Comparison of ENCODE assay signal across 1 cellular context in genomic region chr17:75456417-75457046, GRCh38.
TF ChIP-seq lines count a peak whose summit lies in the region.

Gene TMEM94 (plus strand): TSS chr17:75456635. CDS start chr17:75471906, 15,271 bp downstream.

TF ChIP-seq in K562, 482 proteins besides CTCF, POLR2A, EP300 and RAD21 (continued from another document and continues in another):
- TF ChIP-seq ZNF277 (CRISPR knock-in tag; IDR thresholded peaks at IDR 0.05; ENCODE audit: borderline replicate concordance) (no peak), SMC3 (conservative IDR thresholded peaks at IDR 0.05; ENCODE audit: insufficient read depth, low read depth, low read length) (no peak), CBX8 (IDR thresholded peaks at IDR 0.05; ENCODE audit: borderline replicate concordance, extremely low read depth, low read depth, low read length, poor library complexity, severe bottlenecking) (no peak), RBM14 (IDR thresholded peaks at IDR 0.05; ENCODE audit: borderline replicate concordance, insufficient read depth, low read depth, low read length) (no peak), PYGO2 (tag; IDR thresholded peaks at IDR 0.05) (no peak), WHSC1 (IDR thresholded peaks at IDR 0.05; ENCODE audit: low read length) (no peak), PHF21A (IDR thresholded peaks at IDR 0.05; ENCODE audit: borderline replicate concordance, low read depth) (no peak), KLF1 (tag; IDR thresholded peaks at IDR 0.05) (peak; percentile 52; the same call in 1 of the 2 replicates), TAL1 (IDR thresholded peaks at IDR 0.05) (0 out of 2 replicates have a peak, but pooled peaks have one; percentile 3), NFIX (CRISPR knock-in tag; IDR thresholded peaks at IDR 0.05; ENCODE audit: low read depth) (no peak), NRF1 (conservative IDR thresholded peaks at IDR 0.05 in 1 of 2, IDR thresholded peaks at IDR 0.05 in 1 of 2) (no peak), ZBTB2 (IDR thresholded peaks at IDR 0.05) (no peak), SREBF1 (IDR thresholded peaks at IDR 0.05; ENCODE audit: borderline replicate concordance, low read depth, low read length) (no peak), ETS1 (conservative IDR thresholded peaks at IDR 0.05; ENCODE audit: control insufficient read depth, low read depth, low read length) (peak; percentile 82; the same call in 1 of the 2 replicates), ESRRA (IDR thresholded peaks at IDR 0.05; ENCODE audit: borderline replicate concordance, low read depth) (no peak), PBX2 (CRISPR knock-in tag; IDR thresholded peaks at IDR 0.05; ENCODE audit: low read depth) (no peak), PBX2 (tag; conservative IDR thresholded peaks at IDR 0.05; ENCODE audit: low read depth) (peak; percentile 68), SMARCA5 (IDR thresholded peaks at IDR 0.05) (no peak), ELF1 (tag; IDR thresholded peaks at IDR 0.05) (peak; percentile 100), HMGN3 (IDR thresholded peaks at IDR 0.05; ENCODE audit: borderline replicate concordance, extremely low read depth, insufficient read length, low read depth, low read length) (no peak), RB1 (IDR thresholded peaks at IDR 0.05; ENCODE audit: low read depth) (peak; percentile 51), MCM7 (IDR thresholded peaks at IDR 0.05) (no peak), CBFB (CRISPR knock-in tag; IDR thresholded peaks at IDR 0.05) (no peak), ZBTB26 (CRISPR knock-in tag; IDR thresholded peaks at IDR 0.05) (no peak), ZFP1 (CRISPR knock-in tag; IDR thresholded peaks at IDR 0.05) (no peak), XRCC3 (IDR thresholded peaks at IDR 0.05) (no peak), SIN3B (IDR thresholded peaks at IDR 0.05; ENCODE audit: low read depth) (peak; percentile 68), CCAR2 (IDR thresholded peaks at IDR 0.05; ENCODE audit: low read depth, low read length) (no peak), MYC (IDR thresholded peaks at IDR 0.05; ENCODE audit: low read depth, low read length) (peak; percentile 11; the same call in 1 of the 2 replicates), MYC (CRISPR knock-in tag; IDR thresholded peaks at IDR 0.05; ENCODE audit: borderline replicate concordance, low read depth) (no peak; the same call in 1 of the 2 replicates), MAX (CRISPR knock-in tag; IDR thresholded peaks at IDR 0.05) (no peak), ZBTB33 (CRISPR knock-in tag; IDR thresholded peaks at IDR 0.05) (0 out of 2 replicates have a peak, but pooled peaks have one; percentile 23), SMARCB1 (IDR thresholded peaks at IDR 0.05; ENCODE audit: insufficient read length, low read depth) (no peak), TSC22D4 (tag; IDR thresholded peaks at IDR 0.05) (no peak), ELF2 (CRISPR knock-in tag; IDR thresholded peaks at IDR 0.05) (peak; percentile 100), CSDE1 (IDR thresholded peaks at IDR 0.05) (no peak), CLOCK (CRISPR knock-in tag; IDR thresholded peaks at IDR 0.05; ENCODE audit: borderline replicate concordance) (no peak), ERF (CRISPR knock-in tag; IDR thresholded peaks at IDR 0.05) (no peak), ZBTB7A (IDR thresholded peaks at IDR 0.05; ENCODE audit: borderline replicate concordance, control insufficient read depth, low read depth, low read length) (peak; percentile 87; the same call in 1 of the 2 replicates), ZNF707 (CRISPR knock-in tag; conservative IDR thresholded peaks at IDR 0.05) (no peak), SAFB (IDR thresholded peaks at IDR 0.05; ENCODE audit: borderline replicate concordance, low read depth, low read length) (no peak), ZNF232 (CRISPR knock-in tag; IDR thresholded peaks at IDR 0.05) (no peak), ZNF511 (CRISPR knock-in tag; IDR thresholded peaks at IDR 0.05) (no peak; the same call in none of the 2 replicates), ID3 (CRISPR knock-in tag; IDR thresholded peaks at IDR 0.05) (no peak), ID3 (tag; IDR thresholded peaks at IDR 0.05) (peak; percentile 52; the same call in 1 of the 2 replicates), MECOM (CRISPR knock-in tag; IDR thresholded peaks at IDR 0.05) (no peak), MEF2A (IDR thresholded peaks at IDR 0.05; ENCODE audit: control insufficient read depth, low read depth, low read length) (no peak), SMAD2 (IDR thresholded peaks at IDR 0.05; ENCODE audit: low read depth, low read length) (no peak), NR4A1 (CRISPR knock-in tag; IDR thresholded peaks at IDR 0.05) (no peak), NR4A1 (tag; IDR thresholded peaks at IDR 0.05) (no peak), ZSCAN32 (CRISPR knock-in tag; IDR thresholded peaks at IDR 0.05) (no peak), ZNF41 (CRISPR knock-in tag; conservative IDR thresholded peaks at IDR 0.05) (no peak), PML (IDR thresholded peaks at IDR 0.05; ENCODE audit: low read length) (peak; percentile 8; the same call in 1 of the 2 replicates), FOXK2 (conservative IDR thresholded peaks at IDR 0.05 in 1 of 2, IDR thresholded peaks at IDR 0.05 in 1 of 2; ENCODE audit: low read depth in 2 of 2) (peak in 1 of 2 experiments; percentile 57; a peak in 1 of 4 replicates), HMG20A (CRISPR knock-in tag; conservative IDR thresholded peaks at IDR 0.05) (no peak), TBL1XR1 (IDR thresholded peaks at IDR 0.05; ENCODE audit: low read length in 2 of 2) (no peak), MCM2 (IDR thresholded peaks at IDR 0.05; ENCODE audit: low read depth) (no peak), IRF9 (tag; IDR thresholded peaks at IDR 0.05) (no peak), JUND (IDR thresholded peaks at IDR 0.05; ENCODE audit: borderline replicate concordance, low read depth, low read length) (no peak), JUND (tag; IDR thresholded peaks at IDR 0.05; ENCODE audit: borderline replicate concordance, low read depth, low read length) (no peak)
